Comparison of ENCODE assay signal across 19 cellular contexts in the genomic region with DNA sequence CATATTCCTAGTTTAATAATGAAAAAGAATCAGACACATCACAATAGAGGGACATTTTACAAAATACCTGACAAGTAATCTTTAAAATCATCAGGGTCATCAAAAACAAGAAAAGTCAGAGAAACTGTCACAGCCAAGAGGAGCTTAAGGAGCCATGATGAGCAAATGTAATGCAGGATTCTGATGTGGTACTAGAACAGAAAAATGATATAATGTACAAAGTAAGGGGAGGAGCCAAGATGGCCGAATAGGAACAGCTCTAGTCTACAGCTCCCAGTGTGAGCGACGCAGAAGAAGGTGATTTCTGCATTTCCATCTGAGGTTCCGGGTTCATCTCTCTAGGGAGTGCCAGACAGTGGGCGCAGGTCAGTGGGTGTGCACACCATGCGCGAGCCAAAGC.
DNase-seq lines count a peak whose midpoint lies in the region; FAIRE-seq and TF ChIP-seq lines count a peak whose summit lies in the region.
"Had no signal": no experiment of that assay in that cellular context is flagged by ENCODE, and none has a peak within 500 bp of the region (broad histone marks: within the 10 kb centered on the region; RNA-seq: fewer than 3 reads in every experiment).

No MANE protein-coding gene starts in this region.

- no peaks in the 10 kb centered on the region for H3K4me1 ChIP-seq in ES-I3 (ENCODE audit: insufficient read depth, low read length)

- no peak for DNase-seq in LNCaP clone FGC (ENCODE audit: low read depth)
- DNase-seq in glutamatergic neuron, result no peak
- DNase-seq in osteocyte (ENCODE audit: extremely low spot score, unreplicated experiment), result no peak
- DNase-seq in activated CD4-positive, alpha-beta memory T cell treated with anti-CD3 and anti-CD28 coated beads for 36 hours, result no peak
- no peak for DNase-seq in NCI-H187 treated with DMSO at 0.1 percent for 48 hours (lab: John Stamatoyannopoulos, UW)
- DNase-seq in NCI-H510A treated with DMSO at 0.1 percent for 48 hours (lab: John Stamatoyannopoulos, UW), result no peak
- DNase-seq in frontal cortex (ENCODE audit: low spot score in 2 of 2), result no peak
- DNase-seq: DMS 273 treated with DMSO at 0.1 percent for 48 hours, MG63, NCI-H1092, NCI-H1694 treated with DMSO at 0.1 percent for 48 hours, NCI-H226, OCI-M1, SHP77 treated with DMSO at 0.1 percent for 48 hours had no signal

- CTCF ChIA-PET in activated CD4-positive, alpha-beta memory T cell treated with anti-CD3 and anti-CD28 coated beads for 36 hours (lab: Charles Lee), result no interaction called here

- H3K4me3 Mint-ChIP-seq in glutamatergic neuron (ENCODE audit: unreplicated experiment), result peak overlapping the region; percentile 17
- H3K4me3 Mint-ChIP-seq in osteocyte (ENCODE audit: unreplicated experiment), result peak overlapping the region; percentile 56
- H3K4me3 Mint-ChIP-seq in activated CD4-positive, alpha-beta memory T cell treated with anti-CD3 and anti-CD28 coated beads for 36 hours, result no peak overlapping the region
- H3K4me3 Mint-ChIP-seq: CD14-positive monocyte had no signal

- H3K9ac ChIP-seq in ES-I3 (ENCODE audit: low read depth, low read length), result peak overlapping the region; percentile 68
- H3K9ac ChIP-seq: KMS-11 had no signal

- H3K9me3 ChIP-seq in ES-I3 (ENCODE audit: control insufficient read depth, insufficient read depth, low read length), result no peaks in the 10 kb centered on the region
- H3K9me3 ChIP-seq: MG63 had no signal

- TF ChIP-seq CTCF in LNCaP clone FGC (IDR thresholded peaks at IDR 0.05; ENCODE audit: control insufficient read depth, extremely low read depth, insufficient read depth) (no peak), glutamatergic neuron (IDR thresholded peaks at IDR 0.05; ENCODE audit: partially characterized antibody, unreplicated experiment) (no peak), osteocyte (IDR thresholded peaks at IDR 0.05) (no peak)

- no peak for FAIRE-seq in frontal cortex (lab: Jason Lieb, UNC)
- FAIRE-seq: GM19239, HepG2 had no signal

- no peaks in the 10 kb centered on the region for H3K27me3 Mint-ChIP-seq in glutamatergic neuron (ENCODE audit: unreplicated experiment)
- H3K27me3 Mint-ChIP-seq in osteocyte (ENCODE audit: unreplicated experiment), result no peaks in the 10 kb centered on the region
- no peaks in the 10 kb centered on the region for H3K27me3 Mint-ChIP-seq in activated CD4-positive, alpha-beta memory T cell treated with anti-CD3 and anti-CD28 coated beads for 36 hours

- H3K9me3 Mint-ChIP-seq in glutamatergic neuron (ENCODE audit: unreplicated experiment) (no peaks in the 10 kb centered on the region), osteocyte (ENCODE audit: unreplicated experiment) (no peaks in the 10 kb centered on the region)
- peaks cover 7% of the 10 kb centered on the region for H3K9me3 Mint-ChIP-seq in activated CD4-positive, alpha-beta memory T cell treated with anti-CD3 and anti-CD28 coated beads for 36 hours

- H3K36me3 Mint-ChIP-seq in glutamatergic neuron (ENCODE audit: unreplicated experiment) (peaks cover 6% of the 10 kb centered on the region), osteocyte (ENCODE audit: unreplicated experiment) (no peaks in the 10 kb centered on the region)
- H3K36me3 Mint-ChIP-seq in activated CD4-positive, alpha-beta memory T cell treated with anti-CD3 and anti-CD28 coated beads for 36 hours, result no peaks in the 10 kb centered on the region
- H3K36me3 Mint-ChIP-seq: CD14-positive monocyte had no signal

- H3K27ac Mint-ChIP-seq in glutamatergic neuron (ENCODE audit: unreplicated experiment) (peak overlapping the region; percentile 2), osteocyte (ENCODE audit: unreplicated experiment) (no peak overlapping the region)
- H3K27ac Mint-ChIP-seq in activated CD4-positive, alpha-beta memory T cell treated with anti-CD3 and anti-CD28 coated beads for 36 hours, result no peak overlapping the region
- H3K27ac Mint-ChIP-seq: CD14-positive monocyte had no signal

- H3K4me3 ChIP-seq in LNCaP clone FGC (ENCODE audit: low read depth, low read length), result peak overlapping the region; percentile 49
- H3K4me3 ChIP-seq: MG63 had no signal

- H3K36me3 ChIP-seq in ES-I3 (ENCODE audit: insufficient read depth, low read length), result no peaks in the 10 kb centered on the region
- H3K36me3 ChIP-seq: MG63 had no signal

- POLR2A ChIA-PET in activated CD4-positive, alpha-beta memory T cell treated with anti-CD3 and anti-CD28 coated beads for 36 hours (lab: Charles Lee), result no interaction called here

- H3K4me1 Mint-ChIP-seq in glutamatergic neuron (ENCODE audit: low read depth, unreplicated experiment), result no peaks in the 10 kb centered on the region
- H3K4me1 Mint-ChIP-seq in osteocyte (ENCODE audit: unreplicated experiment), result no peaks in the 10 kb centered on the region
- H3K4me1 Mint-ChIP-seq in activated CD4-positive, alpha-beta memory T cell treated with anti-CD3 and anti-CD28 coated beads for 36 hours (ENCODE audit: low read depth), result no peaks in the 10 kb centered on the region
- H3K4me1 Mint-ChIP-seq: CD14-positive monocyte had no signal

- intact Hi-C loops in activated CD4-positive, alpha-beta memory T cell treated with anti-CD3 and anti-CD28 coated beads for 36 hours (cut with micrococcal nuclease), result no loop called here
